In genomic region chr10:8978100-8978499, GRCh38 we compare ENCODE assay signal across 2 cellular contexts.
TF ChIP-seq lines count a peak whose summit lies in the region.

No MANE protein-coding gene starts in this region.

TF ChIP-seq in HepG2, 621 proteins besides CTCF, POLR2A, EP300 and RAD21:
- no peak for TF ChIP-seq ZNF138 (CRISPR knock-in tag; IDR thresholded peaks at IDR 0.05; ENCODE audit: low read depth)
- TF ChIP-seq ZBTB21 (CRISPR knock-in tag; IDR thresholded peaks at IDR 0.05), result no peak
- no peak for TF ChIP-seq ZNF414 (CRISPR knock-in tag; IDR thresholded peaks at IDR 0.05)
- TF ChIP-seq ZNF619 (CRISPR knock-in tag; IDR thresholded peaks at IDR 0.05), result no peak
- TF ChIP-seq FOXK2 (IDR thresholded peaks at IDR 0.05), result no peak
- TF ChIP-seq KDM4B (CRISPR knock-in tag; IDR thresholded peaks at IDR 0.05), result no peak
- TF ChIP-seq ZBTB46 (CRISPR knock-in tag; IDR thresholded peaks at IDR 0.05; ENCODE audit: borderline replicate concordance), result no peak
- TF ChIP-seq CEBPB (IDR thresholded peaks at IDR 0.05; ENCODE audit: borderline replicate concordance, low read depth, low read length), result peak; percentile 57; the same call in 1 of the 2 replicates

TF ChIP-seq in H1, 55 proteins besides CTCF, POLR2A, EP300 and RAD21:
- TF ChIP-seq CEBPB (IDR thresholded peaks at IDR 0.05; ENCODE audit: low read depth, low read length) (0 out of 2 replicates have a peak, but pooled peaks have one; percentile 32), BRCA1 (IDR thresholded peaks at IDR 0.05; ENCODE audit: low read depth, low read length) (no peak), TCF12 (IDR thresholded peaks at IDR 0.05; ENCODE audit: low read depth, low read length) (no peak)
TF ChIP-seq in H1: peak in this region for 1.
